In the genomic region with DNA sequence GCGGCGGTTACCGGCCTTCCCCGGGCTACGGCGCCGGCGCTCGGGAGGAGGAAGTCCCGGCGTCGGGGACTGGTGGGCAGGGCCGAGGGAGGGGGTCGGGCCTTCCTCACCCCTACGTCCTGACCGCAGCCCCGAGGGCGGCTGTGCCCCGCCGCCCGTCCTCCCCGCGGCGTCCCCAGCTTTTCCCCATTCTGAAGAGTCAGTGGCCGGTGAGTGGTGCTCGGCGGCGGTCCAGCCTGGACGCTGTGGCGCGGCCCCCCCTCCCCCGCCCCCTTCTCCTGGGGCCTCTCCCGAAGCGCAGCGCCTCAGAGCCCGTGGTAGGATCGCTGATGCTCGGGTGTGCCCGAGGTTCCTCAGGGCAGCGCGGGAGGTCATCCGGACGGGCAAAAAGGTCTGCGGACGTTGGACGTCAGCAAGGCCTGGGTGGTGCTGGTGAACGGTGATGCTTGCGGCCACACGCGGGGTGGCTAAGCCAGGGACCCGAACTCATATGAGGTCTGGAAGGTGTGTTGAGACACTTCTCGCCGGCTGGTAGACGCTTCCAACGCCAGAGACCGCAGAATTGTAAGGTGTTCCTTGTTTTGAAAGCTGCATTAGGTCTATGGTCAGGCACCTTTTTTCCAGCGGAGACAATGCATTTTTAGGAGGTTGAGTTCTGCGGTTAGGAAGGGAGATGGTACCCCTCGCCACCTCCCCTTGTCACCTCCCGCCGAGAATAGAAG, we compare ENCODE assay signal across 1 cellular context.
TF ChIP-seq lines count a peak whose summit lies in the region.

No MANE protein-coding gene starts in this region.

TF ChIP-seq in GM12878, 131 proteins besides CTCF, POLR2A, EP300 and RAD21 (continued from another document):
- TF ChIP-seq HDAC2 (IDR thresholded peaks at IDR 0.05) (no peak), MEF2A (IDR thresholded peaks at IDR 0.05; ENCODE audit: insufficient read depth, low read depth, low read length) (no peak), SMC3 (IDR thresholded peaks at IDR 0.05; ENCODE audit: borderline replicate concordance, low read length) (no peak), IKZF1 (conservative IDR thresholded peaks at IDR 0.05) (peak; percentile 72), ZNF207 (IDR thresholded peaks at IDR 0.05; ENCODE audit: borderline replicate concordance) (0 out of 2 replicates have a peak, but pooled peaks have one; percentile 10), BACH1 (IDR thresholded peaks at IDR 0.05; ENCODE audit: borderline replicate concordance) (no peak), NFXL1 (IDR thresholded peaks at IDR 0.05; ENCODE audit: borderline replicate concordance) (no peak), LARP7 (IDR thresholded peaks at IDR 0.05) (no peak), EZH2 (IDR thresholded peaks at IDR 0.05; ENCODE audit: borderline replicate concordance, control insufficient read depth, low read depth, low read length) (no peak), RUNX3 (IDR thresholded peaks at IDR 0.05; ENCODE audit: low read length) (peak; percentile 48; the same call in 1 of the 2 replicates), POLR2AphosphoS5 (IDR thresholded peaks at IDR 0.05; ENCODE audit: low read length) (no peak), DPF2 (IDR thresholded peaks at IDR 0.05) (0 out of 2 replicates have a peak, but pooled peaks have one; percentile 54), NR2F1 (conservative IDR thresholded peaks at IDR 0.05) (peak; percentile 31), NR2C2 (IDR thresholded peaks at IDR 0.05; ENCODE audit: borderline replicate concordance, control insufficient read depth, insufficient read length, low read depth) (no peak), GATAD2B (conservative IDR thresholded peaks at IDR 0.05; ENCODE audit: low read depth) (peak; percentile 9; the same call in 1 of the 2 replicates), CEBPB (IDR thresholded peaks at IDR 0.05; ENCODE audit: borderline replicate concordance in 1 of 2, low read depth in 2 of 2, low read length in 2 of 2) (no peak), ATF7 (IDR thresholded peaks at IDR 0.05; ENCODE audit: low read depth) (no peak)
- TF ChIP-seq, protein P1, sequence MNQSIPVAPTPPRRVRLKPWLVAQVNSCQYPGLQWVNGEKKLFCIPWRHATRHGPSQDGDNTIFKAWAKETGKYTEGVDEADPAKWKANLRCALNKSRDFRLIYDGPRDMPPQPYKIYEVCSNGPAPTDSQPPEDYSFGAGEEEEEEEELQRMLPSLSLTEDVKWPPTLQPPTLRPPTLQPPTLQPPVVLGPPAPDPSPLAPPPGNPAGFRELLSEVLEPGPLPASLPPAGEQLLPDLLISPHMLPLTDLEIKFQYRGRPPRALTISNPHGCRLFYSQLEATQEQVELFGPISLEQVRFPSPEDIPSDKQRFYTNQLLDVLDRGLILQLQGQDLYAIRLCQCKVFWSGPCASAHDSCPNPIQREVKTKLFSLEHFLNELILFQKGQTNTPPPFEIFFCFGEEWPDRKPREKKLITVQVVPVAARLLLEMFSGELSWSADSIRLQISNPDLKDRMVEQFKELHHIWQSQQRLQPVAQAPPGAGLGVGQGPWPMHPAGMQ (IDR thresholded peaks at IDR 0.05; ENCODE audit: borderline replicate concordance), result no peak
- TF ChIP-seq, protein P2, sequence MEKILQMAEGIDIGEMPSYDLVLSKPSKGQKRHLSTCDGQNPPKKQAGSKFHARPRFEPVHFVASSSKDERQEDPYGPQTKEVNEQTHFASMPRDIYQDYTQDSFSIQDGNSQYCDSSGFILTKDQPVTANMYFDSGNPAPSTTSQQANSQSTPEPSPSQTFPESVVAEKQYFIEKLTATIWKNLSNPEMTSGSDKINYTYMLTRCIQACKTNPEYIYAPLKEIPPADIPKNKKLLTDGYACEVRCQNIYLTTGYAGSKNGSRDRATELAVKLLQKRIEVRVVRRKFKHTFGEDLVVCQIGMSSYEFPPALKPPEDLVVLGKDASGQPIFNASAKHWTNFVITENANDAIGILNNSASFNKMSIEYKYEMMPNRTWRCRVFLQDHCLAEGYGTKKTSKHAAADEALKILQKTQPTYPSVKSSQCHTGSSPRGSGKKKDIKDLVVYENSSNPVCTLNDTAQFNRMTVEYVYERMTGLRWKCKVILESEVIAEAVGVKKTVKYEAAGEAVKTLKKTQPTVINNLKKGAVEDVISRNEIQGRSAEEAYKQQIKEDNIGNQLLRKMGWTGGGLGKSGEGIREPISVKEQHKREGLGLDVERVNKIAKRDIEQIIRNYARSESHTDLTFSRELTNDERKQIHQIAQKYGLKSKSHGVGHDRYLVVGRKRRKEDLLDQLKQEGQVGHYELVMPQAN (conservative IDR thresholded peaks at IDR 0.05), result 0 out of 2 replicates have a peak, but pooled peaks have one; percentile 5
- TF ChIP-seq, protein P3, sequence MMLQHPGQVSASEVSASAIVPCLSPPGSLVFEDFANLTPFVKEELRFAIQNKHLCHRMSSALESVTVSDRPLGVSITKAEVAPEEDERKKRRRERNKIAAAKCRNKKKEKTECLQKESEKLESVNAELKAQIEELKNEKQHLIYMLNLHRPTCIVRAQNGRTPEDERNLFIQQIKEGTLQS (IDR thresholded peaks at IDR 0.05; ENCODE audit: borderline replicate concordance, extremely low read depth, low read depth, low read length), result no peak
- TF ChIP-seq, protein P4, sequence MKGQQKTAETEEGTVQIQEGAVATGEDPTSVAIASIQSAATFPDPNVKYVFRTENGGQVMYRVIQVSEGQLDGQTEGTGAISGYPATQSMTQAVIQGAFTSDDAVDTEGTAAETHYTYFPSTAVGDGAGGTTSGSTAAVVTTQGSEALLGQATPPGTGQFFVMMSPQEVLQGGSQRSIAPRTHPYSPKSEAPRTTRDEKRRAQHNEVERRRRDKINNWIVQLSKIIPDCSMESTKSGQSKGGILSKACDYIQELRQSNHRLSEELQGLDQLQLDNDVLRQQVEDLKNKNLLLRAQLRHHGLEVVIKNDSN (IDR thresholded peaks at IDR 0.05; ENCODE audit: borderline replicate concordance, extremely low read length, insufficient read depth, low read depth, low read length), result no peak
